Comparison of ENCODE assay signal across 1 cellular context in genomic region chrX:97398030-97398551, GRCh38.
TF ChIP-seq lines count a peak whose summit lies in the region.

No MANE protein-coding gene starts in this region.

TF ChIP-seq in WTC11, 78 proteins besides CTCF, POLR2A, EP300 and RAD21 (continued from another document):
- TF ChIP-seq SMAD3 (CRISPR knock-in tag; IDR thresholded peaks at IDR 0.05; ENCODE audit: borderline replicate concordance) (no peak), GRHL2 (CRISPR knock-in tag; IDR thresholded peaks at IDR 0.05; ENCODE audit: insufficient replicate concordance, severe bottlenecking) (no peak)
